In the genomic region with DNA sequence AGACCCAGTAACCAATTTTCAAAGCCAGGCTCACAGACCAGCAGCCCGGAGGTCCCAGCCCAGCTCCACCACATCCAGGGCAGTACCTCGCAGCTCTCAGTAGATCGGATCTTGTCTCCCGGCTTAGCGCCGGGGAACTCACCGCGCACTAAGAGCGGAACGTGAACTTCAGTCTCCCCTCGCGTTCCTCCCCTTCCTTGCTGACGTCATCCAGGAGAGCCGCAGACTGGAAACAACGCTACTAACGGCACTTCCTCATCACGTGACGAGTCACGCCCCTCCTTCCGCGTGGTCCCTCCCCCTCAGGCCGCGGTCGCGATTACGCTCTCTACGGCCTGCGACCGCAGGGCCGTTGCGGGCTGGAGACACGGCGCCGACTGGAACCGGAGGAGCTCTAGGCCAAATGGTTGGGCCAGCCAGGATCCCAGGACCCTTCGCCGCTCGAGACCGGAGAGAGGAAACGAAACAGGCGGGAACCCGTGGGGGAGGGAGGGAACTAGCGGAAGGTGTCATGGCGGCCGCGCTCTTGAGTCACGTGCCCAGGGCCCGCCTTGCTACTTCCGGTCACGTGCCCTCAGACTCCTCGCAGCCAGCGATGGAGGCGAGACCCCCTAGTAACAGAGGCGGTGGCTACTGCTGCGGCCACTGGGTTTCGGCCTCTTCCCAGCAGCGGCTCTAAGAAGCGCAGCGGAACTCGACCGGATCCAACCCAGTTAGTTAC, we compare ENCODE assay signal across 1 cellular context.
TF ChIP-seq lines count a peak whose summit lies in the region.

A gene (plus strand): TSS at position 577 of the 721 bp plus-strand sequence. CDS start 10,508 bp downstream, outside the sequence.
A gene with protein sequence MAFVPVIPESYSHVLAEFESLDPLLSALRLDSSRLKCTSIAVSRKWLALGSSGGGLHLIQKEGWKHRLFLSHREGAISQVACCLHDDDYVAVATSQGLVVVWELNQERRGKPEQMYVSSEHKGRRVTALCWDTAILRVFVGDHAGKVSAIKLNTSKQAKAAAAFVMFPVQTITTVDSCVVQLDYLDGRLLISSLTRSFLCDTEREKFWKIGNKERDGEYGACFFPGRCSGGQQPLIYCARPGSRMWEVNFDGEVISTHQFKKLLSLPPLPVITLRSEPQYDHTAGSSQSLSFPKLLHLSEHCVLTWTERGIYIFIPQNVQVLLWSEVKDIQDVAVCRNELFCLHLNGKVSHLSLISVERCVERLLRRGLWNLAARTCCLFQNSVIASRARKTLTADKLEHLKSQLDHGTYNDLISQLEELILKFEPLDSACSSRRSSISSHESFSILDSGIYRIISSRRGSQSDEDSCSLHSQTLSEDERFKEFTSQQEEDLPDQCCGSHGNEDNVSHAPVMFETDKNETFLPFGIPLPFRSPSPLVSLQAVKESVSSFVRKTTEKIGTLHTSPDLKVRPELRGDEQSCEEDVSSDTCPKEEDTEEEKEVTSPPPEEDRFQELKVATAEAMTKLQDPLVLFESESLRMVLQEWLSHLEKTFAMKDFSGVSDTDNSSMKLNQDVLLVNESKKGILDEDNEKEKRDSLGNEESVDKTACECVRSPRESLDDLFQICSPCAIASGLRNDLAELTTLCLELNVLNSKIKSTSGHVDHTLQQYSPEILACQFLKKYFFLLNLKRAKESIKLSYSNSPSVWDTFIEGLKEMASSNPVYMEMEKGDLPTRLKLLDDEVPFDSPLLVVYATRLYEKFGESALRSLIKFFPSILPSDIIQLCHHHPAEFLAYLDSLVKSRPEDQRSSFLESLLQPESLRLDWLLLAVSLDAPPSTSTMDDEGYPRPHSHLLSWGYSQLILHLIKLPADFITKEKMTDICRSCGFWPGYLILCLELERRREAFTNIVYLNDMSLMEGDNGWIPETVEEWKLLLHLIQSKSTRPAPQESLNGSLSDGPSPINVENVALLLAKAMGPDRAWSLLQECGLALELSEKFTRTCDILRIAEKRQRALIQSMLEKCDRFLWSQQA (minus strand): TSS at position 150 of the 721 bp plus-strand sequence. CDS start 4,282 bp downstream, outside the sequence.

TF ChIP-seq in HepG2, 621 proteins besides CTCF, POLR2A, EP300 and RAD21 (continued from another document and continues in another):
- TF ChIP-seq SOX6 (IDR thresholded peaks at IDR 0.05) (no peak), SOX6 (CRISPR knock-in tag; IDR thresholded peaks at IDR 0.05) (peak; percentile 85), POLR2AphosphoS5 (IDR thresholded peaks at IDR 0.05; ENCODE audit: low read depth, low read length) (peak; percentile 93), KDM5B (CRISPR knock-in tag; IDR thresholded peaks at IDR 0.05; ENCODE audit: borderline replicate concordance) (peak; percentile 98), ZZZ3 (CRISPR knock-in tag; IDR thresholded peaks at IDR 0.05; ENCODE audit: borderline replicate concordance) (peak; percentile 91; the same call in 1 of the 2 replicates), ZNF337 (CRISPR knock-in tag; IDR thresholded peaks at IDR 0.05; ENCODE audit: borderline replicate concordance, low read depth) (peak; percentile 82; the same call in 1 of the 2 replicates), ZFP36L1 (CRISPR knock-in tag; IDR thresholded peaks at IDR 0.05) (peak; percentile 92), ZNF143 (CRISPR knock-in tag; IDR thresholded peaks at IDR 0.05) (no peak; the same call in 1 of the 2 replicates), ZBTB1 (CRISPR knock-in tag; IDR thresholded peaks at IDR 0.05; ENCODE audit: borderline replicate concordance) (no peak), ZFP90 (CRISPR knock-in tag; IDR thresholded peaks at IDR 0.05; ENCODE audit: borderline replicate concordance) (no peak; the same call in 1 of the 2 replicates), MBD4 (IDR thresholded peaks at IDR 0.05; ENCODE audit: borderline replicate concordance, low read length) (no peak), ZNF713 (CRISPR knock-in tag; IDR thresholded peaks at IDR 0.05) (peak; percentile 87; the same call in 1 of the 2 replicates), RFXAP (CRISPR knock-in tag; IDR thresholded peaks at IDR 0.05; ENCODE audit: borderline replicate concordance) (peak; percentile 87; the same call in 1 of the 2 replicates), ISL2 (CRISPR knock-in tag; IDR thresholded peaks at IDR 0.05) (peak; percentile 79; the same call in 1 of the 2 replicates), NR2F6 (IDR thresholded peaks at IDR 0.05) (no peak), NR2F6 (CRISPR knock-in tag; IDR thresholded peaks at IDR 0.05) (peak; percentile 44), RBM39 (IDR thresholded peaks at IDR 0.05; ENCODE audit: low read depth, low read length, poor library complexity, severe bottlenecking) (peak; percentile 93), ZNF557 (CRISPR knock-in tag; IDR thresholded peaks at IDR 0.05) (peak; percentile 42; the same call in 1 of the 2 replicates), NFATC3 (CRISPR knock-in tag; IDR thresholded peaks at IDR 0.05) (peak; percentile 95), ZNF383 (CRISPR knock-in tag; IDR thresholded peaks at IDR 0.05; ENCODE audit: borderline replicate concordance) (no peak), SMARCE1 (IDR thresholded peaks at IDR 0.05; ENCODE audit: borderline replicate concordance) (no peak), PHF5A (CRISPR knock-in tag; IDR thresholded peaks at IDR 0.05; ENCODE audit: low read depth, unreplicated experiment) (peak; percentile 74), HOXA7 (CRISPR knock-in tag; IDR thresholded peaks at IDR 0.05) (no peak), ELF3 (CRISPR knock-in tag; IDR thresholded peaks at IDR 0.05) (peak; percentile 98), YY1 (IDR thresholded peaks at IDR 0.05; ENCODE audit: insufficient read depth, insufficient replicate concordance, low read depth, low read length) (peak; percentile 94), ATAD3A (CRISPR knock-in tag; IDR thresholded peaks at IDR 0.05) (0 out of 2 replicates have a peak, but pooled peaks have one; percentile 68), POLR2G (IDR thresholded peaks at IDR 0.05; ENCODE audit: low read depth, low read length) (peak; percentile 96), RXRB (CRISPR knock-in tag; IDR thresholded peaks at IDR 0.05; ENCODE audit: borderline replicate concordance) (peak; percentile 75), ZNF556 (CRISPR knock-in tag; IDR thresholded peaks at IDR 0.05; ENCODE audit: borderline replicate concordance) (peak; percentile 83; the same call in 1 of the 2 replicates), IKZF1 (IDR thresholded peaks at IDR 0.05) (no peak), ZFP36L2 (CRISPR knock-in tag; IDR thresholded peaks at IDR 0.05) (no peak), NR2F1 (CRISPR knock-in tag; IDR thresholded peaks at IDR 0.05) (0 out of 4 replicates have a peak, but pooled peaks of 1 of the 2 experiments have one; percentile 36), NR3C1 (CRISPR knock-in tag; IDR thresholded peaks at IDR 0.05) (no peak), ZNF605 (CRISPR knock-in tag; IDR thresholded peaks at IDR 0.05) (peak; percentile 97), NBN (conservative IDR thresholded peaks at IDR 0.05) (no peak), ZNF564 (CRISPR knock-in tag; IDR thresholded peaks at IDR 0.05) (peak; percentile 65; the same call in 1 of the 2 replicates), ZSCAN29 (CRISPR knock-in tag; conservative IDR thresholded peaks at IDR 0.05) (peak; percentile 91), PHF20 (CRISPR knock-in tag; IDR thresholded peaks at IDR 0.05) (peak; percentile 96), ZEB1 (IDR thresholded peaks at IDR 0.05; ENCODE audit: insufficient replicate concordance, low read depth) (no peak), MLLT10 (CRISPR knock-in tag; IDR thresholded peaks at IDR 0.05) (no peak), ZNF292 (CRISPR knock-in tag; IDR thresholded peaks at IDR 0.05; ENCODE audit: borderline replicate concordance, low read depth) (no peak), SRY (CRISPR knock-in tag; IDR thresholded peaks at IDR 0.05) (peak; percentile 93; the same call in 1 of the 2 replicates), ZNF256 (CRISPR knock-in tag; conservative IDR thresholded peaks at IDR 0.05) (no peak; the same call in 1 of the 2 replicates)
- TF ChIP-seq, protein P1, sequence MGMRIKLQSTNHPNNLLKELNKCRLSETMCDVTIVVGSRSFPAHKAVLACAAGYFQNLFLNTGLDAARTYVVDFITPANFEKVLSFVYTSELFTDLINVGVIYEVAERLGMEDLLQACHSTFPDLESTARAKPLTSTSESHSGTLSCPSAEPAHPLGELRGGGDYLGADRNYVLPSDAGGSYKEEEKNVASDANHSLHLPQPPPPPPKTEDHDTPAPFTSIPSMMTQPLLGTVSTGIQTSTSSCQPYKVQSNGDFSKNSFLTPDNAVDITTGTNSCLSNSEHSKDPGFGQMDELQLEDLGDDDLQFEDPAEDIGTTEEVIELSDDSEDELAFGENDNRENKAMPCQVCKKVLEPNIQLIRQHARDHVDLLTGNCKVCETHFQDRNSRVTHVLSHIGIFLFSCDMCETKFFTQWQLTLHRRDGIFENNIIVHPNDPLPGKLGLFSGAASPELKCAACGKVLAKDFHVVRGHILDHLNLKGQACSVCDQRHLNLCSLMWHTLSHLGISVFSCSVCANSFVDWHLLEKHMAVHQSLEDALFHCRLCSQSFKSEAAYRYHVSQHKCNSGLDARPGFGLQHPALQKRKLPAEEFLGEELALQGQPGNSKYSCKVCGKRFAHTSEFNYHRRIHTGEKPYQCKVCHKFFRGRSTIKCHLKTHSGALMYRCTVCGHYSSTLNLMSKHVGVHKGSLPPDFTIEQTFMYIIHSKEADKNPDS (CRISPR knock-in tag; IDR thresholded peaks at IDR 0.05), result no peak
- TF ChIP-seq, protein P2, sequence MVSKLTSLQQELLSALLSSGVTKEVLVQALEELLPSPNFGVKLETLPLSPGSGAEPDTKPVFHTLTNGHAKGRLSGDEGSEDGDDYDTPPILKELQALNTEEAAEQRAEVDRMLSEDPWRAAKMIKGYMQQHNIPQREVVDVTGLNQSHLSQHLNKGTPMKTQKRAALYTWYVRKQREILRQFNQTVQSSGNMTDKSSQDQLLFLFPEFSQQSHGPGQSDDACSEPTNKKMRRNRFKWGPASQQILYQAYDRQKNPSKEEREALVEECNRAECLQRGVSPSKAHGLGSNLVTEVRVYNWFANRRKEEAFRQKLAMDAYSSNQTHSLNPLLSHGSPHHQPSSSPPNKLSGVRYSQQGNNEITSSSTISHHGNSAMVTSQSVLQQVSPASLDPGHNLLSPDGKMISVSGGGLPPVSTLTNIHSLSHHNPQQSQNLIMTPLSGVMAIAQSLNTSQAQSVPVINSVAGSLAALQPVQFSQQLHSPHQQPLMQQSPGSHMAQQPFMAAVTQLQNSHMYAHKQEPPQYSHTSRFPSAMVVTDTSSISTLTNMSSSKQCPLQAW (CRISPR knock-in tag; IDR thresholded peaks at IDR 0.05), result peak; percentile 97
- TF ChIP-seq, protein P3, sequence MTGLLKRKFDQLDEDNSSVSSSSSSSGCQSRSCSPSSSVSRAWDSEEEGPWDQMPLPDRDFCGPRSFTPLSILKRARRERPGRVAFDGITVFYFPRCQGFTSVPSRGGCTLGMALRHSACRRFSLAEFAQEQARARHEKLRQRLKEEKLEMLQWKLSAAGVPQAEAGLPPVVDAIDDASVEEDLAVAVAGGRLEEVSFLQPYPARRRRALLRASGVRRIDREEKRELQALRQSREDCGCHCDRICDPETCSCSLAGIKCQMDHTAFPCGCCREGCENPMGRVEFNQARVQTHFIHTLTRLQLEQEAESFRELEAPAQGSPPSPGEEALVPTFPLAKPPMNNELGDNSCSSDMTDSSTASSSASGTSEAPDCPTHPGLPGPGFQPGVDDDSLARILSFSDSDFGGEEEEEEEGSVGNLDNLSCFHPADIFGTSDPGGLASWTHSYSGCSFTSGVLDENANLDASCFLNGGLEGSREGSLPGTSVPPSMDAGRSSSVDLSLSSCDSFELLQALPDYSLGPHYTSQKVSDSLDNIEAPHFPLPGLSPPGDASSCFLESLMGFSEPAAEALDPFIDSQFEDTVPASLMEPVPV (CRISPR knock-in tag; IDR thresholded peaks at IDR 0.05), result peak; percentile 89; the same call in 1 of the 2 replicates
- TF ChIP-seq, protein P4, sequence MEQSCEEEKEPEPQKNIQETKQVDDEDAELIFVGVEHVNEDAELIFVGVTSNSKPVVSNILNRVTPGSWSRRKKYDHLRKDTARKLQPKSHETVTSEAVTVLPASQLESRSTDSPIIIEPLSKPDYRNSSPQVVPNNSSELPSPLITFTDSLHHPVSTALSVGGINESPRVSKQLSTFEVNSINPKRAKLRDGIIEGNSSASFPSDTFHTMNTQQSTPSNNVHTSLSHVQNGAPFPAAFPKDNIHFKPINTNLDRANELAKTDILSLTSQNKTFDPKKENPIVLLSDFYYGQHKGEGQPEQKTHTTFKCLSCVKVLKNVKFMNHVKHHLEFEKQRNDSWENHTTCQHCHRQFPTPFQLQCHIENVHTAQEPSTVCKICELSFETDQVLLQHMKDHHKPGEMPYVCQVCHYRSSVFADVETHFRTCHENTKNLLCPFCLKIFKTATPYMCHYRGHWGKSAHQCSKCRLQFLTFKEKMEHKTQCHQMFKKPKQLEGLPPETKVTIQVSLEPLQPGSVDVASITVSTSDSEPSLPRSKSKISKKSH (CRISPR knock-in tag; IDR thresholded peaks at IDR 0.05; ENCODE audit: borderline replicate concordance), result peak; percentile 98
- TF ChIP-seq, protein P5, sequence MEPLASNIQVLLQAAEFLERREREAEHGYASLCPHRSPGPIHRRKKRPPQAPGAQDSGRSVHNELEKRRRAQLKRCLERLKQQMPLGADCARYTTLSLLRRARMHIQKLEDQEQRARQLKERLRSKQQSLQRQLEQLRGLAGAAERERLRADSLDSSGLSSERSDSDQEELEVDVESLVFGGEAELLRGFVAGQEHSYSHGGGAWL (CRISPR knock-in tag; IDR thresholded peaks at IDR 0.05), result peak; percentile 90
- TF ChIP-seq, protein P6, sequence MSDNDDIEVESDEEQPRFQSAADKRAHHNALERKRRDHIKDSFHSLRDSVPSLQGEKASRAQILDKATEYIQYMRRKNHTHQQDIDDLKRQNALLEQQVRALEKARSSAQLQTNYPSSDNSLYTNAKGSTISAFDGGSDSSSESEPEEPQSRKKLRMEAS (IDR thresholded peaks at IDR 0.05), result peak; percentile 98
- TF ChIP-seq, protein P7, sequence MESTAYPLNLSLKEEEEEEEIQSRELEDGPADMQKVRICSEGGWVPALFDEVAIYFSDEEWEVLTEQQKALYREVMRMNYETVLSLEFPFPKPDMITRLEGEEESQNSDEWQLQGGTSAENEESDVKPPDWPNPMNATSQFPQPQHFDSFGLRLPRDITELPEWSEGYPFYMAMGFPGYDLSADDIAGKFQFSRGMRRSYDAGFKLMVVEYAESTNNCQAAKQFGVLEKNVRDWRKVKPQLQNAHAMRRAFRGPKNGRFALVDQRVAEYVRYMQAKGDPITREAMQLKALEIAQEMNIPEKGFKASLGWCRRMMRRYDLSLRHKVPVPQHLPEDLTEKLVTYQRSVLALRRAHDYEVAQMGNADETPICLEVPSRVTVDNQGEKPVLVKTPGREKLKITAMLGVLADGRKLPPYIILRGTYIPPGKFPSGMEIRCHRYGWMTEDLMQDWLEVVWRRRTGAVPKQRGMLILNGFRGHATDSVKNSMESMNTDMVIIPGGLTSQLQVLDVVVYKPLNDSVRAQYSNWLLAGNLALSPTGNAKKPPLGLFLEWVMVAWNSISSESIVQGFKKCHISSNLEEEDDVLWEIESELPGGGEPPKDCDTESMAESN (CRISPR knock-in tag; conservative IDR thresholded peaks at IDR 0.05), result peak; percentile 84
- TF ChIP-seq, protein P8, sequence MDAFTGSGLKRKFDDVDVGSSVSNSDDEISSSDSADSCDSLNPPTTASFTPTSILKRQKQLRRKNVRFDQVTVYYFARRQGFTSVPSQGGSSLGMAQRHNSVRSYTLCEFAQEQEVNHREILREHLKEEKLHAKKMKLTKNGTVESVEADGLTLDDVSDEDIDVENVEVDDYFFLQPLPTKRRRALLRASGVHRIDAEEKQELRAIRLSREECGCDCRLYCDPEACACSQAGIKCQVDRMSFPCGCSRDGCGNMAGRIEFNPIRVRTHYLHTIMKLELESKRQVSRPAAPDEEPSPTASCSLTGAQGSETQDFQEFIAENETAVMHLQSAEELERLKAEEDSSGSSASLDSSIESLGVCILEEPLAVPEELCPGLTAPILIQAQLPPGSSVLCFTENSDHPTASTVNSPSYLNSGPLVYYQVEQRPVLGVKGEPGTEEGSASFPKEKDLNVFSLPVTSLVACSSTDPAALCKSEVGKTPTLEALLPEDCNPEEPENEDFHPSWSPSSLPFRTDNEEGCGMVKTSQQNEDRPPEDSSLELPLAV (CRISPR knock-in tag; conservative IDR thresholded peaks at IDR 0.05; ENCODE audit: low read depth), result peak; percentile 63; the same call in 1 of the 2 replicates
